Comparison of ENCODE assay signal across 39 cellular contexts in the genomic region with DNA sequence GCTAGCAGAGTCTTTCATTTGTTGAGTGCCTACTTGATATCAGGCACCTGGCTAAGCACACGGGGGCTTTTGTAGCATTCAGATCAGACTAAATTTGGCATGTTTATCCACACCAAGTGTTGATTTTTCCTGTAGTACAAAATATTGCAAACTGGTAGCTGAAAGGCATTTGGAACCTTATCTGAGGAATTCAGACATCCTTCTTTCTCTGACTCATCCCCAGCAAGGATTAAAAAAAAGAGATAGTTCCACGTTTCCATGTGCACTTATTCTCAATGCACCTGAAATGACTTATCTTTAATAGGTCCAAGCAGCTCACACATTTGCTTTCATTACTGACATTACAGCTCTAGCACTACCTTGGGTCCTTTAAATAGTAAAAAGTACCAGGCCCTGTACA.
"Had no signal": no experiment of that assay in that cellular context is flagged by ENCODE, and none has a peak within 500 bp of the region (broad histone marks: within the 10 kb centered on the region; RNA-seq: fewer than 3 reads in every experiment).

No MANE protein-coding gene starts in this region.

- H3K27ac ChIP-seq: adrenal gland, ascending aorta, body of pancreas, brain microvascular endothelial cell, breast epithelium, cardiac muscle cell had no signal

- H3K27me3 ChIP-seq: adrenal gland, ascending aorta, body of pancreas, brain microvascular endothelial cell, breast epithelium, cardiac muscle cell had no signal

- H3K9me3 Mint-ChIP-seq: activated naive CD4-positive, alpha-beta T cell treated with anti-CD3 and anti-CD28 coated beads for 36 hours; activated naive CD4-positive, alpha-beta T cell treated with anti-CD3 and anti-CD28 coated beads, Interleukin-2, amount 50 U/mL, for 24 hours; activated T-cell treated with anti-CD3 and anti-CD28 coated beads, Interleukin-2, amount 50 U/mL, for 4 hours; activated T-helper 17 cell treated with anti-CD3 and anti-CD28 coated beads, Interleukin-2, amount 50 U/mL, for 72 hours had no signal

- H3K4me3 ChIP-seq: adrenal gland, ascending aorta, body of pancreas, breast epithelium, cardiac muscle cell had no signal

- H3K4me3 Mint-ChIP-seq: activated naive CD4-positive, alpha-beta T cell treated with anti-CD3 and anti-CD28 coated beads for 36 hours; activated naive CD4-positive, alpha-beta T cell treated with anti-CD3 and anti-CD28 coated beads, Interleukin-2, amount 10 ng/mL, durations not matched to agents 7 days and 5 days; activated naive CD4-positive, alpha-beta T cell treated with anti-CD3 and anti-CD28 coated beads, Interleukin-2, amount 50 U/mL, for 24 hours; activated naive CD8-positive, alpha-beta T cell; activated naive CD8-positive, alpha-beta T cell treated with anti-CD3 and anti-CD28 coated beads for 36 hours; activated naive CD8-positive, alpha-beta T cell treated with anti-CD3 and anti-CD28 coated beads, Interleukin-2, amount 10 ng/mL, durations not matched to agents 7 days and 5 days; activated naive CD8-positive, alpha-beta T cell treated with anti-CD3 and anti-CD28 coated beads, Interleukin-2, amount 50 U/mL, for 24 hours; activated T-cell treated with anti-CD3 and anti-CD28 coated beads, Interleukin-2, amount 50 U/mL, for 24 hours; activated T-cell treated with anti-CD3 and anti-CD28 coated beads, Interleukin-2, amount 50 U/mL, for 4 hours; activated T-cell treated with anti-CD3 and anti-CD28 coated beads, Interleukin-2, amount 50 U/mL, for 72 hours; activated T-helper 1 cell treated with anti-CD3 and anti-CD28 coated beads, Interleukin-12 subunit alpha, Interleukin-12 subunit beta, Interleukin-2, Interleukin-4 antibody, amounts not matched to agents 30 ng/mL and 10 ng/mL and 1 ng/mL, durations not matched to agents 14 hours and 24 hours and 36 hours; activated T-helper 17 cell treated with anti-CD3 and anti-CD28 coated beads, Interleukin-2, amount 50 U/mL, for 72 hours; brain; central memory CD8-positive, alpha-beta T cell had no signal

- ATAC-seq: activated naive CD4-positive, alpha-beta T cell treated with anti-CD3 and anti-CD28 coated beads, Interleukin-2, amount 50 U/mL, for 72 hours; activated naive CD8-positive, alpha-beta T cell treated with anti-CD3 and anti-CD28 coated beads, Interleukin-2, amount 50 U/mL, for 24 hours; activated T-cell treated with anti-CD3 and anti-CD28 coated beads, Interleukin-2, amount 50 U/mL, for 4 hours; activated T-cell treated with anti-CD3 and anti-CD28 coated beads, Interleukin-2, amount 50 U/mL, for 72 hours; activated T-helper 17 cell treated with anti-CD3 and anti-CD28 coated beads, Interleukin-2, amount 50 U/mL, for 72 hours; body of pancreas had no signal

- DNase-seq: activated effector memory CD4-positive, alpha-beta T cell treated with anti-CD3 and anti-CD28 coated beads, Interleukin-2, amount 50 U/mL, for 16 hours; activated effector memory CD4-positive, alpha-beta T cell treated with Interleukin-2 at 50 U/mL for 16 hours; activated gamma-delta T cell; activated gamma-delta T cell treated with Interleukin-2 at 50 U/mL for 16 hours; activated naive CD4-positive, alpha-beta T cell; activated naive CD4-positive, alpha-beta T cell treated with anti-CD3 and anti-CD28 coated beads for 36 hours; activated naive CD4-positive, alpha-beta T cell treated with anti-CD3 and anti-CD28 coated beads, Interleukin-2, amount 10 ng/mL, durations not matched to agents 7 days and 5 days; activated naive CD4-positive, alpha-beta T cell treated with anti-CD3 and anti-CD28 coated beads, Interleukin-2, amount 50 U/mL, for 16 hours; activated naive CD4-positive, alpha-beta T cell treated with Interleukin-2 at 50 U/mL for 16 hours; activated naive CD8-positive, alpha-beta T cell treated with anti-CD3 and anti-CD28 coated beads for 36 hours; activated naive CD8-positive, alpha-beta T cell treated with anti-CD3 and anti-CD28 coated beads, Interleukin-2, amount 10 ng/mL, durations not matched to agents 7 days and 5 days; activated naive CD8-positive, alpha-beta T cell treated with anti-CD3 and anti-CD28 coated beads, Interleukin-2, amount 50 U/mL, for 24 hours; activated T-cell treated with anti-CD3 and anti-CD28 coated beads, Interleukin-2, amount 50 U/mL, for 24 hours; activated T-cell treated with anti-CD3 and anti-CD28 coated beads, Interleukin-2, amount 50 U/mL, for 4 hours; activated T-cell treated with anti-CD3 and anti-CD28 coated beads, Interleukin-2, amount 50 U/mL, for 48 hours; activated T-cell treated with anti-CD3 and anti-CD28 coated beads, Interleukin-2, amount 50 U/mL, for 72 hours; adrenal gland; amniotic stem cell; amygdala; anterior cingulate cortex; aorta; body of pancreas; brain microvascular endothelial cell; caudate nucleus; cerebellar nuclear complex had no signal

- FAIRE-seq: astrocyte, bronchial epithelial cell, colon had no signal

- H3K4me1 Mint-ChIP-seq: activated naive CD4-positive, alpha-beta T cell treated with anti-CD3 and anti-CD28 coated beads, Interleukin-2, amount 10 ng/mL, durations not matched to agents 7 days and 5 days; activated naive CD4-positive, alpha-beta T cell treated with anti-CD3 and anti-CD28 coated beads, Interleukin-2, amount 50 U/mL, for 24 hours; activated naive CD8-positive, alpha-beta T cell treated with anti-CD3 and anti-CD28 coated beads for 36 hours; activated naive CD8-positive, alpha-beta T cell treated with anti-CD3 and anti-CD28 coated beads, Interleukin-2, amount 10 ng/mL, durations not matched to agents 7 days and 5 days; activated naive CD8-positive, alpha-beta T cell treated with anti-CD3 and anti-CD28 coated beads, Interleukin-2, amount 50 U/mL, for 24 hours; activated T-helper 17 cell treated with anti-CD3 and anti-CD28 coated beads, Interleukin-2, amount 50 U/mL, for 72 hours; central memory CD8-positive, alpha-beta T cell had no signal

- H3K27me3 Mint-ChIP-seq: activated naive CD4-positive, alpha-beta T cell treated with anti-CD3 and anti-CD28 coated beads, Interleukin-2, amount 10 ng/mL, durations not matched to agents 7 days and 5 days; activated naive CD4-positive, alpha-beta T cell treated with anti-CD3 and anti-CD28 coated beads, Interleukin-2, amount 50 U/mL, for 24 hours; activated naive CD8-positive, alpha-beta T cell; activated naive CD8-positive, alpha-beta T cell treated with anti-CD3 and anti-CD28 coated beads for 36 hours; activated naive CD8-positive, alpha-beta T cell treated with anti-CD3 and anti-CD28 coated beads, Interleukin-2, amount 10 ng/mL, durations not matched to agents 7 days and 5 days; activated naive CD8-positive, alpha-beta T cell treated with anti-CD3 and anti-CD28 coated beads, Interleukin-2, amount 50 U/mL, for 24 hours; activated T-cell treated with anti-CD3 and anti-CD28 coated beads, Interleukin-2, amount 50 U/mL, for 24 hours; activated T-helper 17 cell treated with anti-CD3 and anti-CD28 coated beads, Interleukin-2, amount 50 U/mL, for 72 hours; brain; central memory CD8-positive, alpha-beta T cell had no signal

- H3K9me3 ChIP-seq: adrenal gland, ascending aorta, body of pancreas, breast epithelium had no signal

- H3K36me3 ChIP-seq: adrenal gland, ascending aorta, brain microvascular endothelial cell, breast epithelium, cardiac muscle cell had no signal

- H3K4me1 ChIP-seq: adrenal gland, ascending aorta, body of pancreas, breast epithelium had no signal

- H3K27ac Mint-ChIP-seq: activated naive CD4-positive, alpha-beta T cell treated with anti-CD3 and anti-CD28 coated beads for 36 hours; activated naive CD4-positive, alpha-beta T cell treated with anti-CD3 and anti-CD28 coated beads, Interleukin-2, amount 10 ng/mL, durations not matched to agents 7 days and 5 days; activated naive CD4-positive, alpha-beta T cell treated with anti-CD3 and anti-CD28 coated beads, Interleukin-2, amount 50 U/mL, for 24 hours; activated naive CD4-positive, alpha-beta T cell treated with anti-CD3 and anti-CD28 coated beads, Interleukin-2, amount 50 U/mL, for 72 hours; activated naive CD8-positive, alpha-beta T cell; activated naive CD8-positive, alpha-beta T cell treated with anti-CD3 and anti-CD28 coated beads for 36 hours; activated naive CD8-positive, alpha-beta T cell treated with anti-CD3 and anti-CD28 coated beads, Interleukin-2, amount 10 ng/mL, durations not matched to agents 7 days and 5 days; activated naive CD8-positive, alpha-beta T cell treated with anti-CD3 and anti-CD28 coated beads, Interleukin-2, amount 50 U/mL, for 24 hours; activated T-cell treated with anti-CD3 and anti-CD28 coated beads, Interleukin-2, amount 50 U/mL, for 24 hours; activated T-cell treated with anti-CD3 and anti-CD28 coated beads, Interleukin-2, amount 50 U/mL, for 72 hours; activated T-helper 1 cell treated with anti-CD3 and anti-CD28 coated beads, Interleukin-12 subunit alpha, Interleukin-12 subunit beta, Interleukin-2, Interleukin-4 antibody, amounts not matched to agents 30 ng/mL and 10 ng/mL and 1 ng/mL, durations not matched to agents 14 hours and 24 hours and 36 hours; activated T-helper 17 cell treated with anti-CD3 and anti-CD28 coated beads, Interleukin-2, amount 50 U/mL, for 72 hours; activated T-helper 2 cell treated with anti-CD3 and anti-CD28 coated beads, Interferon-gamma antibody, Interleukin-2, Interleukin-4, amounts not matched to agents 10 μg/mL and 5 μg/mL and 100 μg/mL, durations not matched to agents 14 hours and 24 hours and 36 hours; brain had no signal

- H3K36me3 Mint-ChIP-seq: activated naive CD4-positive, alpha-beta T cell treated with anti-CD3 and anti-CD28 coated beads, Interleukin-2, amount 10 ng/mL, durations not matched to agents 7 days and 5 days; activated naive CD4-positive, alpha-beta T cell treated with anti-CD3 and anti-CD28 coated beads, Interleukin-2, amount 50 U/mL, for 24 hours; activated naive CD4-positive, alpha-beta T cell treated with anti-CD3 and anti-CD28 coated beads, Interleukin-2, amount 50 U/mL, for 72 hours; activated naive CD8-positive, alpha-beta T cell; activated naive CD8-positive, alpha-beta T cell treated with anti-CD3 and anti-CD28 coated beads for 36 hours; activated naive CD8-positive, alpha-beta T cell treated with anti-CD3 and anti-CD28 coated beads, Interleukin-2, amount 10 ng/mL, durations not matched to agents 7 days and 5 days; brain had no signal
